ENCODE assay signal across 16 cellular contexts in genomic region chr7:100682228-100682741, GRCh38. TPM values are rescaled to one million over a fixed set of nuclear protein-coding genes. Genes with fewer than 3 reads are reported as not detected.
DNase-seq lines count a peak whose midpoint lies in the region; ATAC-seq and TF ChIP-seq lines count a peak whose summit lies in the region.
"Had no signal": no experiment of that assay in that cellular context is flagged by ENCODE, and none has a peak within 500 bp of the region (broad histone marks: within the 10 kb centered on the region; RNA-seq: fewer than 3 reads in every experiment).

No MANE protein-coding gene starts in this region.

- H3K27ac Mint-ChIP-seq in activated CD8-positive, alpha-beta memory T cell treated with anti-CD3 and anti-CD28 coated beads, Interleukin-2, amount 10 ng/mL, durations not matched to agents 7 days and 5 days = no peak overlapping the region

- H3K9me3 Mint-ChIP-seq in activated CD8-positive, alpha-beta memory T cell treated with anti-CD3 and anti-CD28 coated beads, Interleukin-2, amount 10 ng/mL, durations not matched to agents 7 days and 5 days (ENCODE audit: low read depth) = no peaks in the 10 kb centered on the region

- ATAC-seq in activated CD8-positive, alpha-beta memory T cell treated with anti-CD3 and anti-CD28 coated beads, Interleukin-2, amount 10 ng/mL, durations not matched to agents 7 days and 5 days = no peak

- peak; percentile 66 for DNase-seq in activated CD8-positive, alpha-beta memory T cell treated with anti-CD3 and anti-CD28 coated beads for 24 hours
- no peak for DNase-seq in activated CD8-positive, alpha-beta memory T cell treated with anti-CD3 and anti-CD28 coated beads, Interleukin-2, amount 10 ng/mL, durations not matched to agents 7 days and 5 days
- DNase-seq in dermis blood vessel endothelial cell = peak; percentile 25
- peak; percentile 54 for DNase-seq in stimulated activated CD8-positive, alpha-beta memory T cell treated with anti-CD3 and anti-CD28 coated beads, Interleukin-4, amount 100 ng/mL, for 48 hours
- no peak for DNase-seq in activated CD4-positive, alpha-beta T cell treated with anti-CD3 and anti-CD28 coated beads, Interleukin-2, amount 50 U/mL, for 4 hours
- DNase-seq in OCI-M1 (lab: John Stamatoyannopoulos, UW) = no peak
- DNase-seq in T-helper 9 cell = no peak
- DNase-seq: activated CD4-positive, CD25-positive, alpha-beta regulatory T cell treated with anti-CD3 and anti-CD28 coated beads, Interleukin-2, amount 50 U/mL, for 72 hours; activated gamma-delta T cell; mesendoderm; MM.1S; small intestine had no signal

- CTCF ChIA-PET in activated CD8-positive, alpha-beta memory T cell treated with anti-CD3 and anti-CD28 coated beads, Interleukin-2, amount 10 ng/mL, durations not matched to agents 7 days and 5 days (lab: Charles Lee) = interaction anchor here (1.1 to 11.5 kb wide), 4 partner anchors 10 to 113 kb away, joined by 3 to 91 read pairs (median 11); partner anchors contain the start of genes GIGYF1 and POP7

- H3K4me3 Mint-ChIP-seq in activated CD8-positive, alpha-beta memory T cell treated with anti-CD3 and anti-CD28 coated beads, Interleukin-2, amount 10 ng/mL, durations not matched to agents 7 days and 5 days = no peak overlapping the region

- peaks cover 7% of the 10 kb centered on the region for H3K4me1 Mint-ChIP-seq in activated CD8-positive, alpha-beta memory T cell treated with anti-CD3 and anti-CD28 coated beads, Interleukin-2, amount 10 ng/mL, durations not matched to agents 7 days and 5 days

- peaks cover 23% of the 10 kb centered on the region for H3K36me3 Mint-ChIP-seq in activated CD8-positive, alpha-beta memory T cell treated with anti-CD3 and anti-CD28 coated beads, Interleukin-2, amount 10 ng/mL, durations not matched to agents 7 days and 5 days

- no peaks in the 10 kb centered on the region for H3K27me3 Mint-ChIP-seq in activated CD8-positive, alpha-beta memory T cell treated with anti-CD3 and anti-CD28 coated beads, Interleukin-2, amount 10 ng/mL, durations not matched to agents 7 days and 5 days

TF ChIP-seq in PFSK-1, 5 proteins besides CTCF, POLR2A, EP300 and RAD21:
- 0 out of 2 replicates have a peak, but pooled peaks have one; percentile 8 for TF ChIP-seq POLR2AphosphoS5 (IDR thresholded peaks at IDR 0.05; ENCODE audit: low read depth, low read length)
- TF ChIP-seq FOXP2 (optimal IDR thresholded peaks at IDR 0.05; ENCODE audit: borderline replicate concordance, extremely low read depth, extremely low read length, insufficient read depth) = no peak
- TF ChIP-seq SIN3A (IDR thresholded peaks at IDR 0.05; ENCODE audit: borderline replicate concordance, insufficient read depth, low read length) = no peak
- TF ChIP-seq TAF1 (IDR thresholded peaks at IDR 0.05; ENCODE audit: borderline replicate concordance, insufficient read depth, low read length) = no peak
- TF ChIP-seq, protein P1, sequence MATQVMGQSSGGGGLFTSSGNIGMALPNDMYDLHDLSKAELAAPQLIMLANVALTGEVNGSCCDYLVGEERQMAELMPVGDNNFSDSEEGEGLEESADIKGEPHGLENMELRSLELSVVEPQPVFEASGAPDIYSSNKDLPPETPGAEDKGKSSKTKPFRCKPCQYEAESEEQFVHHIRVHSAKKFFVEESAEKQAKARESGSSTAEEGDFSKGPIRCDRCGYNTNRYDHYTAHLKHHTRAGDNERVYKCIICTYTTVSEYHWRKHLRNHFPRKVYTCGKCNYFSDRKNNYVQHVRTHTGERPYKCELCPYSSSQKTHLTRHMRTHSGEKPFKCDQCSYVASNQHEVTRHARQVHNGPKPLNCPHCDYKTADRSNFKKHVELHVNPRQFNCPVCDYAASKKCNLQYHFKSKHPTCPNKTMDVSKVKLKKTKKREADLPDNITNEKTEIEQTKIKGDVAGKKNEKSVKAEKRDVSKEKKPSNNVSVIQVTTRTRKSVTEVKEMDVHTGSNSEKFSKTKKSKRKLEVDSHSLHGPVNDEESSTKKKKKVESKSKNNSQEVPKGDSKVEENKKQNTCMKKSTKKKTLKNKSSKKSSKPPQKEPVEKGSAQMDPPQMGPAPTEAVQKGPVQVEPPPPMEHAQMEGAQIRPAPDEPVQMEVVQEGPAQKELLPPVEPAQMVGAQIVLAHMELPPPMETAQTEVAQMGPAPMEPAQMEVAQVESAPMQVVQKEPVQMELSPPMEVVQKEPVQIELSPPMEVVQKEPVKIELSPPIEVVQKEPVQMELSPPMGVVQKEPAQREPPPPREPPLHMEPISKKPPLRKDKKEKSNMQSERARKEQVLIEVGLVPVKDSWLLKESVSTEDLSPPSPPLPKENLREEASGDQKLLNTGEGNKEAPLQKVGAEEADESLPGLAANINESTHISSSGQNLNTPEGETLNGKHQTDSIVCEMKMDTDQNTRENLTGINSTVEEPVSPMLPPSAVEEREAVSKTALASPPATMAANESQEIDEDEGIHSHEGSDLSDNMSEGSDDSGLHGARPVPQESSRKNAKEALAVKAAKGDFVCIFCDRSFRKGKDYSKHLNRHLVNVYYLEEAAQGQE (IDR thresholded peaks at IDR 0.05; ENCODE audit: insufficient read depth in 1 of 2, low read depth in 2 of 2, low read length in 2 of 2) = no peak

RNA-seq across cellular contexts. Expression of gene GNB2, which starts 8.7 kb away (rescaled TPM):
- 100 to 1,000 TPM; 243 to 271 TPM for total RNA-seq in activated CD8-positive, alpha-beta memory T cell treated with anti-CD3 and anti-CD28 coated beads, Interleukin-2, amount 10 ng/mL, durations not matched to agents 7 days and 5 days
- polyA plus RNA-seq in PFSK-1 (2012; ENCODE audit: insufficient read length, low read depth) = 509 TPM
- total RNA-seq in dermis blood vessel endothelial cell = 85.4 and 154 TPM in 2 replicates

RNA-seq across cellular contexts. Expression of gene GIGYF1, which starts 11.8 kb away (rescaled TPM):
- total RNA-seq in activated CD8-positive, alpha-beta memory T cell treated with anti-CD3 and anti-CD28 coated beads, Interleukin-2, amount 10 ng/mL, durations not matched to agents 7 days and 5 days = 10 to 100 TPM; 47.1 to 53.4 TPM
- polyA plus RNA-seq in PFSK-1 (2012; ENCODE audit: insufficient read length, low read depth) = 35.9 TPM
- total RNA-seq in dermis blood vessel endothelial cell = 18.0 and 20.8 TPM in 2 replicates

RNA-seq across cellular contexts. Expression of gene POP7, which starts 23.6 kb away (rescaled TPM):
- total RNA-seq in activated CD8-positive, alpha-beta memory T cell treated with anti-CD3 and anti-CD28 coated beads, Interleukin-2, amount 10 ng/mL, durations not matched to agents 7 days and 5 days = 10 to 100 TPM; 43.6 to 53.4 TPM
- 103 TPM for polyA plus RNA-seq in PFSK-1 (2012; ENCODE audit: insufficient read length, low read depth)
- total RNA-seq in dermis blood vessel endothelial cell = 28.1 and 34.2 TPM in 2 replicates

RNA-seq across cellular contexts. Expression of gene ACTL6B, which starts 26.0 kb away (rescaled TPM):
- total RNA-seq in activated CD8-positive, alpha-beta memory T cell treated with anti-CD3 and anti-CD28 coated beads, Interleukin-2, amount 10 ng/mL, durations not matched to agents 7 days and 5 days = not detected
- polyA plus RNA-seq in PFSK-1 (2012; ENCODE audit: insufficient read length, low read depth) = not detected
- not detected in 2 replicates for total RNA-seq in dermis blood vessel endothelial cell
- total RNA-seq: H4, suprapubic skin had no signal

RNA-seq across cellular contexts. Expression of gene EPO, which starts 38.0 kb away (rescaled TPM):
- total RNA-seq in activated CD8-positive, alpha-beta memory T cell treated with anti-CD3 and anti-CD28 coated beads, Interleukin-2, amount 10 ng/mL, durations not matched to agents 7 days and 5 days = not detected
- not detected for polyA plus RNA-seq in PFSK-1 (2012; ENCODE audit: insufficient read length, low read depth)
- total RNA-seq in dermis blood vessel endothelial cell = not detected in 2 replicates
- total RNA-seq: frontal cortex, H4 had no signal

Comparison
In these comparisons a context has a peak if more than half of its experiments do, and no peak if none do; other contexts are left out.
1. DNase-seq: peak in activated CD8-positive, alpha-beta memory T cell treated with anti-CD3 and anti-CD28 coated beads for 24 hours (single experiment), dermis blood vessel endothelial cell (single experiment) and stimulated activated CD8-positive, alpha-beta memory T cell treated with anti-CD3 and anti-CD28 coated beads, Interleukin-4, amount 100 ng/mL, for 48 hours (single experiment); none in activated CD8-positive, alpha-beta memory T cell treated with anti-CD3 and anti-CD28 coated beads, Interleukin-2, amount 10 ng/mL, durations not matched to agents 7 days and 5 days (single experiment), activated CD4-positive, alpha-beta T cell treated with anti-CD3 and anti-CD28 coated beads, Interleukin-2, amount 50 U/mL, for 4 hours (0 of 2), OCI-M1 (single experiment) and T-helper 9 cell (single experiment).